In genomic region chr15:45862034-45862433, GRCh38 we compare ENCODE assay signal across 17 cellular contexts.
"Had no signal": no experiment of that assay in that cellular context is flagged by ENCODE, and none has a peak within 500 bp of the region (broad histone marks: within the 10 kb centered on the region; RNA-seq: fewer than 3 reads in every experiment).

No MANE protein-coding gene starts in this region.

- H3K9me3 ChIP-seq: gastrocnemius medialis, heart right ventricle, left ventricle myocardium inferior, lower lobe of right lung, pancreas had no signal

- DNase-seq: effector CD8-positive, alpha-beta T cell; gastrocnemius medialis; heart right ventricle; hypothalamus; left cardiac atrium; left ventricle myocardium inferior; lower lobe of right lung; mesenchymal stem cell; midbrain; naive B cell; occipital lobe; pancreas; right cardiac atrium; small intestine; stimulated activated CD4-positive, alpha-beta T cell treated with anti-CD3 and anti-CD28 coated beads, Interleukin-2, amount 100 ng/mL, for 48 hours; stimulated activated naive CD4-positive, alpha-beta T cell treated with Interleukin-2 at 50 U/mL for 16 hours had no signal

- H3K4me3 ChIP-seq: coronary artery, gastrocnemius medialis, heart right ventricle, left ventricle myocardium inferior, lower lobe of right lung, pancreas had no signal

- H3K4me1 ChIP-seq: gastrocnemius medialis, left ventricle myocardium inferior, lower lobe of right lung, pancreas had no signal

- ATAC-seq: gastrocnemius medialis, heart right ventricle, left cardiac atrium, lower lobe of right lung, pancreas, right cardiac atrium had no signal

- H3K36me3 ChIP-seq: gastrocnemius medialis, heart right ventricle, left ventricle myocardium inferior, lower lobe of right lung, pancreas had no signal

- H3K27me3 ChIP-seq: gastrocnemius medialis, heart right ventricle, pancreas had no signal

- H3K27ac ChIP-seq: coronary artery, gastrocnemius medialis, heart right ventricle, left ventricle myocardium inferior, lower lobe of right lung, pancreas had no signal
